15 cellular contexts compared by ENCODE assay signal in the genomic region with DNA sequence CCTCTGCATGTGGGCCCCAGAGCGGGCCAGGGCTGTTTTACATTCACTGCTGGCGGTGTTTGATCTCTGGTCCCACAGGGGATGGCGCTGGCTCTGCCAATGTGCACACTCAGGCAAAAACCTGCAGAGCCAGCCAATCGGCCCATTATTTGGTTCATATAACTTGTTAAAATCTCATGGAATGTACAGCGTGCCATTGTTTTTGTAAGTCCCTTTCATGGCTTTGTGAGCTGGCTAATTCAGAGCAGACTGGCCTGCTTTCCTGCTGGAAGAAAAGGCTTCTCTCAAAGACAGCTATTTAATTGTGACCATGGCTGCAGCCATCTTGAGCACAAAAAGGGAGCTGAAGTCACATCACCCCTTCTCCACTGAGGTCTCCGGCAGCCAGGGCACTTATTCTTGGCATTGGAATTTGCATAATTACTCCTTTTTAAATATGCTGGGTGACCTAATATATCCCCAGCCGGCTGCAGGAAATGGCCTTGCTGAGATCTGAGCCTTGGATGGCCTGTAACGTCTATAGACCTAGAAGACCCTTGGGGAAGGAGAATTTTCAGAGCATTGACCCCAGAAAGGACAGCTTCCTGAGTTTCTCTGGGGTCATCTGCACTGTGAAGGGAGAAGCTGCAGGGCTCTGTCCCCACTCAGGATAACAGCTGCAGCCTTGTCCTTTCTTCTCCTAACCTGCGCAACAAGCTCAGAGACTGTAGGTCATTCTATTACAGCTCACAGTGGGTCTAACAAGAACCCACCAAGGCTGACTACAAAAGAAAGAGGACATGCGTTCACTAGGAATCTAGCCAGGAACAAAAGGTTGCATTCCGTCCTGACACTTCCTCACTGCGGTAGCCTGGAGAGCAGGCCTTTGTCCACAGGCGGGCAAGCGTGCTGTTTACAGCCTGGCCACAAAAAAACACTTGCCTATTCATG. TPM values are rescaled to one million over a fixed set of nuclear protein-coding genes. Genes with fewer than 3 reads are reported as not detected.
DNase-seq lines count a peak whose midpoint lies in the region; ATAC-seq, FAIRE-seq and TF ChIP-seq lines count a peak whose summit lies in the region.
"Had no signal": no experiment of that assay in that cellular context is flagged by ENCODE, and none has a peak within 500 bp of the region (broad histone marks: within the 10 kb centered on the region; RNA-seq: fewer than 3 reads in every experiment).

No MANE protein-coding gene starts in this region.

- no peaks in the 10 kb centered on the region for H3K27me3 ChIP-seq in endothelial cell of umbilical vein (ENCODE audit: control insufficient read depth in 2 of 2, insufficient read depth in 2 of 2, low read length in 2 of 2)

- ATAC-seq in HG02623 (IDR thresholded peaks at IDR 0.05; ENCODE audit: unreplicated experiment) (no peak), GM21737 (IDR thresholded peaks at IDR 0.05; ENCODE audit: unreplicated experiment) (no peak)
- ATAC-seq: activated naive CD4-positive, alpha-beta T cell treated with anti-CD3 and anti-CD28 coated beads, Interleukin-2, amount 50 U/mL, for 72 hours; esophagus mucosa had no signal

- FAIRE-seq in endothelial cell of umbilical vein (lab: Jason Lieb, UNC): peak; percentile 85

- no peak for TF ChIP-seq POLR2A in endothelial cell of umbilical vein (IDR thresholded peaks at IDR 0.05; ENCODE audit: low read depth, low read length)

- DNase-seq in DMS53 (lab: John Stamatoyannopoulos, UW) (peak; percentile 68), DMS53 treated with DMSO at 0.1 percent for 48 hours (lab: John Stamatoyannopoulos, UW; ENCODE audit: unreplicated experiment) (no peak), endothelial cell of umbilical vein (ENCODE audit: low read depth, low spot score) (peak; percentile 73), lung microvascular endothelial cell (ENCODE audit: low read depth in 2 of 2) (peak; percentile 72 to 81), A172 (ENCODE audit: low spot score) (no peak)
- DNase-seq: activated CD4-positive, alpha-beta T cell treated with anti-CD3 and anti-CD28 coated beads, Interleukin-2, amount 50 U/mL, for 4 hours; stimulated activated CD4-positive, alpha-beta T cell treated with anti-CD3 and anti-CD28 coated beads, Interleukin-12 subunit alpha, Interleukin-12 subunit beta, amount 100 ng/mL, for 4 hours had no signal

- H3K9me1 ChIP-seq in endothelial cell of umbilical vein (replicated peaks; ENCODE audit: control insufficient read depth, extremely low read depth, insufficient read depth, low read length): no peaks in the 10 kb centered on the region

- CTCF ChIA-PET in endothelial cell of umbilical vein (lab: Charles Lee): interaction anchor here (0.9 to 9.6 kb wide), 12 partner anchors 9 to 205 kb away, joined by 3 to 325 read pairs (median 5); partner anchors contain the start of gene BCAR3

- no peaks in the 10 kb centered on the region for H3K9me3 ChIP-seq in endothelial cell of umbilical vein (replicated peaks; ENCODE audit: control insufficient read depth, insufficient read depth, low read length)

- BruUV-seq in endothelial cell of umbilical vein (replicated peaks; lab: Mats Ljungman, UMichigan): no TSS peak

- H3K27ac ChIP-seq in endothelial cell of umbilical vein (ENCODE audit: insufficient read depth, low read depth, low read length) (peak overlapping the region; percentile 60), temporal lobe (ENCODE audit: low read depth, low read length) (peak overlapping the region; percentile 15)
- H3K27ac ChIP-seq: 22Rv1, KMS-11 had no signal

- dilution Hi-C loops in endothelial cell of umbilical vein (cut with MboI; ENCODE audit: extremely low pct_ligation_motif_present, low sequenced_read_pairs): no loop called here

- peaks cover 0 to 10% of the 10 kb centered on the region in 2 experiments for H3K36me3 ChIP-seq in endothelial cell of umbilical vein (ENCODE audit: control insufficient read depth in 2 of 2, extremely low read depth in 1 of 2, insufficient read depth in 2 of 2, low read length in 2 of 2)

- peaks cover 71% of the 10 kb centered on the region for H3K79me2 ChIP-seq in endothelial cell of umbilical vein (ENCODE audit: control insufficient read depth, insufficient read depth, low read length)

- peak overlapping the region; percentile 45 for H3K9ac ChIP-seq in endothelial cell of umbilical vein (replicated peaks; ENCODE audit: extremely low read depth, insufficient read depth, low read length)
- H3K9ac ChIP-seq: KMS-11 had no signal

- POLR2A ChIA-PET in endothelial cell of umbilical vein (lab: Charles Lee): interaction anchor here (0.6 kb wide), 1 partner anchor 21 kb away, joined by 3 read pairs; no protein-coding TSS in a partner anchor

- H3K4me1 ChIP-seq in endothelial cell of umbilical vein (ENCODE audit: control insufficient read depth, extremely low read depth, insufficient read depth, low read length): peaks cover 13% of the 10 kb centered on the region

- intact Hi-C loops in endothelial cell of umbilical vein (cut with micrococcal nuclease): loop anchor here (1.0 kb wide), 1 partner anchor 13 kb away; no protein-coding TSS in a partner anchor

- peak in 1 of 2 donors; percentile 6 for TF ChIP-seq CTCF in endothelial cell of umbilical vein (IDR thresholded peaks at IDR 0.05; ENCODE audit: extremely low read depth in 1 of 2, insufficient read depth in 1 of 2, low read depth in 1 of 2, low read length in 2 of 2)

- no peak overlapping the region for H3K4me3 ChIP-seq in endothelial cell of umbilical vein (replicated peaks in 1 of 3; ENCODE audit: insufficient read depth in 1 of 3, low read depth in 1 of 3, low read length in 3 of 3)
- H3K4me3 ChIP-seq: lung had no signal

- H4K20me1 ChIP-seq in endothelial cell of umbilical vein (replicated peaks; ENCODE audit: control insufficient read depth, extremely low read depth, insufficient read depth, low read length): no peaks in the 10 kb centered on the region

- H3K4me2 ChIP-seq in endothelial cell of umbilical vein (ENCODE audit: insufficient read depth, low read length): peak overlapping the region; percentile 6
- H3K4me2 ChIP-seq: KMS-11 had no signal

- no peak overlapping the region for H2AFZ ChIP-seq in endothelial cell of umbilical vein (ENCODE audit: low read depth, low read length)

TF ChIP-seq in endothelial cell of umbilical vein, 7 proteins besides CTCF, POLR2A, EP300 and RAD21:
- TF ChIP-seq JUN (IDR thresholded peaks at IDR 0.05; ENCODE audit: borderline replicate concordance, insufficient read depth, insufficient read length, low read depth) (no peak), FOS (IDR thresholded peaks at IDR 0.05; ENCODE audit: borderline replicate concordance, insufficient read depth, low read length) (no peak), MYC (IDR thresholded peaks at IDR 0.05; ENCODE audit: low read depth, low read length) (no peak), POLR2AphosphoS5 (IDR thresholded peaks at IDR 0.05; ENCODE audit: insufficient read depth, low read depth, low read length) (no peak), EZH2 (IDR thresholded peaks at IDR 0.05; ENCODE audit: borderline replicate concordance, low read depth, low read length, severe bottlenecking) (no peak), GATA2 (IDR thresholded peaks at IDR 0.05; ENCODE audit: insufficient read depth, insufficient read length, low read depth, low read length) (no peak)
- TF ChIP-seq, protein P1, sequence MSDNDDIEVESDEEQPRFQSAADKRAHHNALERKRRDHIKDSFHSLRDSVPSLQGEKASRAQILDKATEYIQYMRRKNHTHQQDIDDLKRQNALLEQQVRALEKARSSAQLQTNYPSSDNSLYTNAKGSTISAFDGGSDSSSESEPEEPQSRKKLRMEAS (IDR thresholded peaks at IDR 0.05; ENCODE audit: insufficient read depth, insufficient read length): no peak

RNA-seq across cellular contexts. Expression of gene BCAR3, which starts 45.8 kb away (rescaled TPM):
- 31.2 and 32.9 TPM in 2 replicates for total RNA-seq in endothelial cell of umbilical vein
- polyA plus RNA-seq in endothelial cell of umbilical vein: 15.6 and 17.5 TPM in 2 replicates
- 25.3 and 26.5 TPM in 2 replicates for polyA plus RNA-seq in endothelial cell of umbilical vein (2011; cell fraction: cytosol; rRNA removed)
- polyA plus RNA-seq in endothelial cell of umbilical vein (2011; cell fraction: nucleus; rRNA removed): 36.3 and 37.1 TPM in 2 replicates
- 32.6 and 38.1 TPM in 2 replicates for polyA plus RNA-seq in endothelial cell of umbilical vein (2012)
- polyA minus RNA-seq in endothelial cell of umbilical vein: 18.1 and 19.7 TPM in 2 replicates
- polyA minus RNA-seq in endothelial cell of umbilical vein (2011; cell fraction: cytosol; rRNA and poly(A)+ RNA removed): 69.6 TPM
- polyA minus RNA-seq in endothelial cell of umbilical vein (2011; cell fraction: nucleus; rRNA and poly(A)+ RNA removed): 30.1 and 38.1 TPM in 2 replicates
- 24.6 and 34.1 TPM in 2 replicates for total RNA-seq in lung microvascular endothelial cell
- 4.2 TPM for total RNA-seq in temporal lobe
- 33.1 and 34.3 TPM in 2 replicates for total RNA-seq in A172 (2014; rRNA removed; shearing (Covaris generic))

Comparison
In these comparisons a context has a peak if more than half of its experiments do, and no peak if none do; other contexts are left out.
1. DNase-seq: peak in DMS53 (single experiment), endothelial cell of umbilical vein (single experiment) and lung microvascular endothelial cell (2 of 2); none in DMS53 treated with DMSO at 0.1 percent for 48 hours (single experiment) and A172 (single experiment).